ENCODE assay signal across 31 cellular contexts in genomic region chr3:189699873-189700272, GRCh38.
"Had no signal": no experiment of that assay in that cellular context is flagged by ENCODE, and none has a peak within 500 bp of the region (broad histone marks: within the 10 kb centered on the region; RNA-seq: fewer than 3 reads in every experiment).

No MANE protein-coding gene starts in this region.

- H3K4me3 ChIP-seq: breast epithelium, esophagus squamous epithelium, left ventricle myocardium inferior, thyroid gland, upper lobe of left lung had no signal

- H3K27ac ChIP-seq: breast epithelium, epithelial cell of prostate, esophagus squamous epithelium, left ventricle myocardium inferior, neutrophil, thyroid gland, upper lobe of left lung, VCaP had no signal

- DNase-seq: activated CD4-positive, alpha-beta memory T cell treated with anti-CD3 and anti-CD28 coated beads, Interleukin-2, amount 10 ng/mL, durations not matched to agents 7 days and 5 days; activated CD4-positive, alpha-beta T cell treated with anti-CD3 and anti-CD28 coated beads for 48 hours; activated CD8-positive, alpha-beta memory T cell treated with anti-CD3 and anti-CD28 coated beads, Interleukin-2, amount 50 U/mL, for 48 hours; activated gamma-delta T cell; activated naive CD4-positive, alpha-beta T cell treated with anti-CD3 and anti-CD28 coated beads, Interleukin-2, amount 50 U/mL, for 16 hours; activated T-cell treated with anti-CD3 and anti-CD28 coated beads, Interleukin-2, amount 50 U/mL, for 24 hours; amygdala; effector CD4-positive, alpha-beta T cell; esophagus squamous epithelium; foreskin melanocyte; left ventricle myocardium inferior; naive B cell; nephron progenitor cell; small intestine; stimulated activated CD4-positive, alpha-beta T cell treated with anti-CD3 and anti-CD28 coated beads, Interleukin-4, amount 100 ng/mL, for 24 hours; stimulated activated naive CD8-positive, alpha-beta T cell treated with anti-CD3 and anti-CD28 coated beads, Interleukin-15, amount 100 ng/mL, for 72 hours; substantia nigra; SW 1271; T-helper 9 cell; thyroid gland had no signal

- H3K4me3 Mint-ChIP-seq: activated CD4-positive, alpha-beta memory T cell treated with anti-CD3 and anti-CD28 coated beads, Interleukin-2, amount 10 ng/mL, durations not matched to agents 7 days and 5 days; activated T-cell treated with anti-CD3 and anti-CD28 coated beads, Interleukin-2, amount 50 U/mL, for 24 hours; central memory CD8-positive, alpha-beta T cell; dendritic cell treated with granulocyte-macrophage colony-stimulating factor and Interleukin-4, amounts not matched to agents 40 ng/mL and 50 ng/mL, for 4 days; naive B cell; nephron progenitor cell; stimulated activated effector memory CD8-positive, alpha-beta T cell treated with anti-CD3 and anti-CD28 coated beads, Interleukin-12 subunit alpha, Interleukin-12 subunit beta, amount 100 ng/mL, for 72 hours; stimulated activated naive CD8-positive, alpha-beta T cell treated with anti-CD3 and anti-CD28 coated beads, Interleukin-15, amount 100 ng/mL, for 72 hours; T-helper 1 cell treated with Interleukin-12 subunit alpha and Interleukin-12 subunit beta and Interleukin-4 antibody, amounts not matched to agents 30 μg/mL and 1 μg/mL, for 36 hours had no signal

- H3K36me3 Mint-ChIP-seq: naive B cell; stimulated activated effector memory CD8-positive, alpha-beta T cell treated with anti-CD3 and anti-CD28 coated beads, Interleukin-12 subunit alpha, Interleukin-12 subunit beta, amount 100 ng/mL, for 72 hours had no signal

- H3K9me3 Mint-ChIP-seq: activated CD4-positive, alpha-beta memory T cell treated with anti-CD3 and anti-CD28 coated beads, Interleukin-2, amount 10 ng/mL, durations not matched to agents 7 days and 5 days; activated T-cell treated with anti-CD3 and anti-CD28 coated beads, Interleukin-2, amount 50 U/mL, for 24 hours; central memory CD8-positive, alpha-beta T cell; dendritic cell treated with granulocyte-macrophage colony-stimulating factor and Interleukin-4, amounts not matched to agents 40 ng/mL and 50 ng/mL, for 4 days; nephron progenitor cell; stimulated activated effector memory CD8-positive, alpha-beta T cell treated with anti-CD3 and anti-CD28 coated beads, Interleukin-12 subunit alpha, Interleukin-12 subunit beta, amount 100 ng/mL, for 72 hours; stimulated activated naive CD8-positive, alpha-beta T cell treated with anti-CD3 and anti-CD28 coated beads, Interleukin-15, amount 100 ng/mL, for 72 hours; T-helper 1 cell treated with Interleukin-12 subunit alpha and Interleukin-12 subunit beta and Interleukin-4 antibody, amounts not matched to agents 30 μg/mL and 1 μg/mL, for 36 hours had no signal

- H3K4me1 ChIP-seq: breast epithelium, left ventricle myocardium inferior, thyroid gland, upper lobe of left lung had no signal

- H3K9me3 ChIP-seq: breast epithelium, esophagus squamous epithelium, left ventricle myocardium inferior, neutrophil, thyroid gland, upper lobe of left lung had no signal

- H3K4me1 Mint-ChIP-seq: activated CD4-positive, alpha-beta memory T cell treated with anti-CD3 and anti-CD28 coated beads, Interleukin-2, amount 10 ng/mL, durations not matched to agents 7 days and 5 days; central memory CD8-positive, alpha-beta T cell; naive B cell; stimulated activated effector memory CD8-positive, alpha-beta T cell treated with anti-CD3 and anti-CD28 coated beads, Interleukin-12 subunit alpha, Interleukin-12 subunit beta, amount 100 ng/mL, for 72 hours; stimulated activated naive CD8-positive, alpha-beta T cell treated with anti-CD3 and anti-CD28 coated beads, Interleukin-15, amount 100 ng/mL, for 72 hours had no signal

- H3K36me3 ChIP-seq: breast epithelium, esophagus squamous epithelium, left ventricle myocardium inferior, neutrophil, thyroid gland, upper lobe of left lung had no signal

- ATAC-seq: activated CD4-positive, CD25-positive, alpha-beta regulatory T cell treated with anti-CD3 and anti-CD28 coated beads, Interleukin-2, amount 50 U/mL, for 24 hours; sciatic nerve; stimulated activated effector memory CD8-positive, alpha-beta T cell treated with anti-CD3 and anti-CD28 coated beads, Interleukin-12 subunit alpha, Interleukin-12 subunit beta, amount 100 ng/mL, for 72 hours; stimulated activated naive CD8-positive, alpha-beta T cell treated with anti-CD3 and anti-CD28 coated beads, Interleukin-15, amount 100 ng/mL, for 72 hours had no signal

- H3K27ac Mint-ChIP-seq: activated CD4-positive, alpha-beta memory T cell treated with anti-CD3 and anti-CD28 coated beads, Interleukin-2, amount 10 ng/mL, durations not matched to agents 7 days and 5 days; activated T-cell treated with anti-CD3 and anti-CD28 coated beads, Interleukin-2, amount 50 U/mL, for 24 hours; dendritic cell treated with granulocyte-macrophage colony-stimulating factor and Interleukin-4, amounts not matched to agents 40 ng/mL and 50 ng/mL, for 4 days; naive B cell; nephron progenitor cell; stimulated activated effector memory CD8-positive, alpha-beta T cell treated with anti-CD3 and anti-CD28 coated beads, Interleukin-12 subunit alpha, Interleukin-12 subunit beta, amount 100 ng/mL, for 72 hours; stimulated activated naive CD8-positive, alpha-beta T cell treated with anti-CD3 and anti-CD28 coated beads, Interleukin-15, amount 100 ng/mL, for 72 hours; T-helper 1 cell treated with Interleukin-12 subunit alpha and Interleukin-12 subunit beta and Interleukin-4 antibody, amounts not matched to agents 30 μg/mL and 1 μg/mL, for 36 hours had no signal

- H3K27me3 Mint-ChIP-seq: activated CD4-positive, alpha-beta memory T cell treated with anti-CD3 and anti-CD28 coated beads, Interleukin-2, amount 10 ng/mL, durations not matched to agents 7 days and 5 days; activated T-cell treated with anti-CD3 and anti-CD28 coated beads, Interleukin-2, amount 50 U/mL, for 24 hours; dendritic cell treated with granulocyte-macrophage colony-stimulating factor and Interleukin-4, amounts not matched to agents 40 ng/mL and 50 ng/mL, for 4 days; naive B cell; stimulated activated naive CD8-positive, alpha-beta T cell treated with anti-CD3 and anti-CD28 coated beads, Interleukin-15, amount 100 ng/mL, for 72 hours had no signal

- H3K27me3 ChIP-seq: breast epithelium, esophagus squamous epithelium, neutrophil, thyroid gland, upper lobe of left lung had no signal
